11 cellular contexts compared by ENCODE assay signal in the genomic region with DNA sequence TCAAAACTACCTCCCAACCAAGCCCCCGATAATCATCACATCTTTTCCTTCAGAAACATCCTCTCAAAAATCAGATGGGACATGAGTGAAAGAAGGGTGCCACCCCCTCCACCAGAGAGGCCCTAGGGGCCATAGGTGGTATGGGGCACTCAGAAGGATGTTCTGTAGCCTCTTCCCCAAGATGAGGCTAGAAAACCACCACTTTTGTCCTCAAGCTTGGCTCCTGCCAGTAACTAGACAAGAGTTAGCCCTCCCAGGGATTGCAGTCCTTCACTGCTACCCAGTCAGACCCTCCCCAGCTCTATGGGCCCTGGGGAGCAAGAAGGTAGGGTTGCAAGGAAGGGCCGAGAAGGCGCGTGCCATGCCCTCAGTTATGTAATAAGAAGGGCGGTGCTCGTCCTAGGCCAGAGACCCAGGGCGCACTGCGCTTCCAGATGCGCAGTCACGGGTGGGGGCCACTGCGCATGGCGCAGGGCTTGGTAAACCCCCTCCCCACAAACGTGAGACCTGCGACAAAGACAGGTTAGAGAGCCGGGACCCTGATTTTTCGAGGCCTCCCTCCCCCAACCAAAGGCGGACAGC.
A peak's percentile ranks its signal among the peaks of the same experiment; 100 is the strongest.
DNase-seq lines count a peak whose midpoint lies in the region; ATAC-seq, FAIRE-seq and TF ChIP-seq lines count a peak whose summit lies in the region.
"Had no signal": no experiment of that assay in that cellular context is flagged by ENCODE, and none has a peak within 500 bp of the region (broad histone marks: within the 10 kb centered on the region; RNA-seq: fewer than 3 reads in every experiment).

No MANE protein-coding gene starts in this region.

- POLR2A ChIA-PET in CD8-positive, alpha-beta memory T cell (lab: Charles Lee) = interaction anchor here (1.4 to 3.0 kb wide), 2 partner anchors 47 to 52 kb away, joined by 3 to 29 read pairs; no protein-coding TSS in a partner anchor
- POLR2A ChIA-PET in OCI-LY7 (lab: Charles Lee) = interaction anchor here (1.1 to 6.5 kb wide), 7 partner anchors 15 to 84 kb away, joined by 3 to 109 read pairs (median 4); a partner anchor contains a TSS

- peak overlapping the region in 4 of 8 donors; percentile 27 to 98 (median 34) for H3K27ac Mint-ChIP-seq in CD8-positive, alpha-beta memory T cell

- no TSS peak for BruUV-seq in OCI-LY7 (replicated peaks; lab: Mats Ljungman, UMichigan)

- no peak for TF ChIP-seq POLR2A in esophagus squamous epithelium (IDR thresholded peaks at IDR 0.05)
- peak; percentile 75 to 78 for TF ChIP-seq POLR2A in gastrocnemius medialis (IDR thresholded peaks at IDR 0.05)

- peaks cover 4% of the 10 kb centered on the region in 2 donors for H3K27me3 Mint-ChIP-seq in CD8-positive, alpha-beta memory T cell

- TF ChIP-seq CTCF in OCI-LY7 (conservative IDR thresholded peaks at IDR 0.05; ENCODE audit: low read length) = no peak
- TF ChIP-seq CTCF in esophagus squamous epithelium (IDR thresholded peaks at IDR 0.05) = no peak
- peak in 1 of 5 experiments; percentile 21 for TF ChIP-seq CTCF in gastrocnemius medialis (IDR thresholded peaks at IDR 0.05 in 4 of 5, conservative IDR thresholded peaks at IDR 0.05 in 1 of 5)

- H3K79me2 ChIP-seq in OCI-LY7 (ENCODE audit: insufficient read depth, low read depth, low read length) = peaks cover 15% of the 10 kb centered on the region; the same call in 1 of the 2 replicates

- CTCF ChIA-PET in CD8-positive, alpha-beta memory T cell (lab: Charles Lee) = interaction anchor here (1.2 to 28.2 kb wide), 5 partner anchors 10 to 142 kb away, joined by 4 to 435 read pairs (median 9); no protein-coding TSS in a partner anchor
- CTCF ChIA-PET in OCI-LY7 (lab: Charles Lee; ENCODE audit: unreplicated experiment) = interaction anchor here (0.5 to 1.6 kb wide), 3 partner anchors 9 to 367 kb away, joined by 4 to 11 read pairs (median 4); no protein-coding TSS in a partner anchor

- WGBS in esophagus squamous epithelium, 2 donors = 80 to 98% methylated on average over 7 to 11 of the region's 17 CpGs
- 86 to 95% (median 94%) methylated on average over 17 of the region's 17 CpGs for WGBS in small intestine, 3 donors

- DNase-seq in CD8-positive, alpha-beta memory T cell = no peak
- DNase-seq in OCI-LY7 (ENCODE audit: low spot score) = no peak
- DNase-seq in esophagus squamous epithelium (lab: John Stamatoyannopoulos, UW) = no peak
- DNase-seq in gastrocnemius medialis = peak in 1 of 2 donors; percentile 69
- no peak for DNase-seq in small intestine
- DNase-seq in NCI-H510A (lab: John Stamatoyannopoulos, UW) = no peak
- DNase-seq in NAMALWA (ENCODE audit: low spot score) = no peak
- no peak for DNase-seq in NCI-H187 treated with DMSO at 0.1 percent for 48 hours (lab: John Stamatoyannopoulos, UW)
- DNase-seq: activated T-cell treated with anti-CD3 and anti-CD28 coated beads, Interleukin-2, amount 50 U/mL, for 72 hours; effector CD4-positive, alpha-beta T cell; KG1 had no signal

- peak overlapping the region in 5 of 7 donors; percentile 31 to 86 (median 56) for H3K4me3 Mint-ChIP-seq in CD8-positive, alpha-beta memory T cell

- H3K36me3 Mint-ChIP-seq in CD8-positive, alpha-beta memory T cell = peaks cover 0 to 61% (median 9%) of the 10 kb centered on the region in 3 donors

- in situ Hi-C loops in gastrocnemius medialis (cut with MboI; ENCODE audit: low sequenced_read_pairs in 4 of 4) = loop anchor here in 2 of 4 donors (10.0 to 25.0 kb wide), 2 partner anchors 53 to 1134 kb away; a partner anchor contains a TSS

- peak overlapping the region; percentile 82 for H3K4me2 ChIP-seq in OCI-LY7 (ENCODE audit: low read length)

- H4K20me1 ChIP-seq in OCI-LY7 (ENCODE audit: insufficient read depth, low read length) = no peaks in the 10 kb centered on the region

- no peaks in the 10 kb centered on the region for H3K27me3 ChIP-seq in CD8-positive, alpha-beta memory T cell (ENCODE audit: insufficient read depth, low read length, poor library complexity, severe bottlenecking)
- H3K27me3 ChIP-seq in esophagus squamous epithelium (no peaks in the 10 kb centered on the region), gastrocnemius medialis (no peaks in the 10 kb centered on the region), small intestine (ENCODE audit: control insufficient read depth in 2 of 2, insufficient read depth in 2 of 2, low read length in 2 of 2) (no peaks in the 10 kb centered on the region)

- peaks cover 9% of the 10 kb centered on the region for H3K36me3 ChIP-seq in CD8-positive, alpha-beta memory T cell (ENCODE audit: insufficient read depth, low read length)
- H3K36me3 ChIP-seq in OCI-LY7 (ENCODE audit: insufficient read depth, low read length) (no peaks in the 10 kb centered on the region), esophagus squamous epithelium (peaks cover 6 to 54% (median 13%) of the 10 kb centered on the region in 3 donors), gastrocnemius medialis (peaks cover 2 to 42% of the 10 kb centered on the region in 2 donors), small intestine (ENCODE audit: control insufficient read depth in 2 of 2, insufficient read depth in 2 of 2, low read length in 2 of 2) (peaks cover 3 to 7% of the 10 kb centered on the region in 2 donors)

- FAIRE-seq in small intestine (lab: Jason Lieb, UNC) = no peak

- intact Hi-C loops in OCI-LY7 (cut with micrococcal nuclease; ENCODE audit: unreplicated experiment) = loop anchor here (1.0 kb wide), 1 partner anchor 69 kb away; a partner anchor contains a TSS
- intact Hi-C loops in esophagus squamous epithelium (cut with DNase I) = loop anchor here (10.0 kb wide), 1 partner anchor 143 kb away; no protein-coding TSS in a partner anchor
- intact Hi-C loops in gastrocnemius medialis (cut with DNase I; ENCODE audit: low total_unique reads) = no loop called here

- H3K4me1 ChIP-seq in CD8-positive, alpha-beta memory T cell (ENCODE audit: insufficient read depth, low read length) = peaks cover 68% of the 10 kb centered on the region
- H3K4me1 ChIP-seq in OCI-LY7 (ENCODE audit: insufficient read depth, low read length, poor library complexity, severe bottlenecking) (peaks cover 58% of the 10 kb centered on the region), esophagus squamous epithelium (peaks cover 47 to 100% (median 57%) of the 10 kb centered on the region in 3 donors), gastrocnemius medialis (peaks cover 24 to 62% of the 10 kb centered on the region in 2 donors), small intestine (ENCODE audit: control insufficient read depth in 2 of 2, insufficient read depth in 1 of 2, low read depth in 1 of 2, low read length in 1 of 2) (peaks cover 10 to 26% of the 10 kb centered on the region in 2 donors)

- H3K9me3 Mint-ChIP-seq in CD8-positive, alpha-beta memory T cell = peaks cover 0 to 3% (median 0%) of the 10 kb centered on the region in 5 donors

- no peak for ATAC-seq in gastrocnemius medialis
- ATAC-seq: activated T-cell treated with anti-CD3 and anti-CD28 coated beads, Interleukin-2, amount 50 U/mL, for 72 hours had no signal

- no peaks in the 10 kb centered on the region for H3K9me3 ChIP-seq in CD8-positive, alpha-beta memory T cell (ENCODE audit: low read length)
- H3K9me3 ChIP-seq in OCI-LY7 (ENCODE audit: low read length) = no peaks in the 10 kb centered on the region
- H3K9me3 ChIP-seq in esophagus squamous epithelium = no peaks in the 10 kb centered on the region
- H3K9me3 ChIP-seq in gastrocnemius medialis = no peaks in the 10 kb centered on the region
- H3K9me3 ChIP-seq in small intestine (ENCODE audit: control insufficient read depth, low read depth) = no peaks in the 10 kb centered on the region

- no peak overlapping the region for H2AFZ ChIP-seq in OCI-LY7 (ENCODE audit: low read length)

- H3K4me3 ChIP-seq in CD8-positive, alpha-beta memory T cell (ENCODE audit: low read length) = peak overlapping the region; percentile 75
- H3K4me3 ChIP-seq in OCI-LY7 (ENCODE audit: low read depth, low read length, poor library complexity, severe bottlenecking) = peak overlapping the region; percentile 76
- peak overlapping the region; percentile 28 to 75 (median 58) for H3K4me3 ChIP-seq in esophagus squamous epithelium
- H3K4me3 ChIP-seq in gastrocnemius medialis = peak overlapping the region; percentile 91 to 96 (median 94)
- H3K4me3 ChIP-seq in small intestine (ENCODE audit: low read depth in 1 of 2, low read length in 2 of 2) = peak overlapping the region in 1 of 2 donors; percentile 36

- no peaks in the 10 kb centered on the region for H3K9me2 ChIP-seq in OCI-LY7 (ENCODE audit: insufficient read depth, low read length)

- no peak overlapping the region for H3K27ac ChIP-seq in CD8-positive, alpha-beta memory T cell (ENCODE audit: low read depth, low read length)
- H3K27ac ChIP-seq in OCI-LY7 (ENCODE audit: low read depth, low read length, poor library complexity, severe bottlenecking) (peak overlapping the region; percentile 45), esophagus squamous epithelium (peak overlapping the region; percentile 90 to 98 (median 96)), gastrocnemius medialis (peak overlapping the region; percentile 96 to 100 (median 99)), small intestine (ENCODE audit: low read depth in 1 of 2, low read length in 1 of 2) (peak overlapping the region in 1 of 2 donors; percentile 94)

- H3K4me1 Mint-ChIP-seq in CD8-positive, alpha-beta memory T cell = peaks cover 71 to 92% (median 80%) of the 10 kb centered on the region in 3 donors

Comparison
In these comparisons a context has a peak if more than half of its experiments do, and no peak if none do; other contexts are left out.
1. POLR2A ChIP-seq: peak in gastrocnemius medialis (2 of 2); none in esophagus squamous epithelium (0 of 4).